10 cellular contexts compared by ENCODE assay signal in the genomic region with DNA sequence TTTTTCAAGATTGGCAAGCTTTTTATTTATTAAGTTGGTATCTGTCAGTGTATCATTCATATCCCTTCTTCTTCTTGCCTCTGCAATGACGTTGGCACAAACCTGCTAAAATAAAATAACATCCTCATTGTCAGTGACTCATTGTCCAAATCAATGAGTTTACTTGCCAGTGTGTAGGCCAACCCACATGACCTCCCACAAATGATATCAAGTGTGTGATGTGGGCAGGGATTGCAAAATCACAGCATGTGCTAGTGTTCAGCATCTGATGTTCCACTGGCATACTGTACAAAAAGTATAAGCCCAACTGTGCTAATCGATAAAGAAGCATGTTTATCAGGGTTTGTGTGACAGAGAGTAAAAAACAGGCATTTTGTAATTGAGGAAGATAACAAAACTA. TPM values are rescaled to one million over a fixed set of nuclear protein-coding genes. Genes with fewer than 3 reads are reported as not detected.
DNase-seq lines count a peak whose midpoint lies in the region; ATAC-seq and TF ChIP-seq lines count a peak whose summit lies in the region.
"Had no signal": no experiment of that assay in that cellular context is flagged by ENCODE, and none has a peak within 500 bp of the region (broad histone marks: within the 10 kb centered on the region; RNA-seq: fewer than 3 reads in every experiment).

No MANE protein-coding gene starts in this region.

- H2AFZ ChIP-seq in mammary epithelial cell (ENCODE audit: low read depth, low read length): no peak overlapping the region
- H2AFZ ChIP-seq in mesenchymal stem cell (ENCODE audit: low read depth, low read length): no peak overlapping the region
- no peak overlapping the region for H2AFZ ChIP-seq in hepatocyte

- BruUV-seq in mammary epithelial cell (replicated peaks; lab: Mats Ljungman, UMichigan): no TSS peak

- H3K27me3 ChIP-seq in CD8-positive, alpha-beta T cell (ENCODE audit: insufficient read depth, low read length): no peaks in the 10 kb centered on the region
- H3K27me3 ChIP-seq in mammary epithelial cell (ENCODE audit: insufficient read depth, low read length): no peaks in the 10 kb centered on the region
- H3K27me3 ChIP-seq in mesenchymal stem cell (ENCODE audit: control insufficient read depth in 1 of 2, insufficient read depth in 1 of 2, low read length in 2 of 2): no peaks in the 10 kb centered on the region
- no peaks in the 10 kb centered on the region for H3K27me3 ChIP-seq in hepatocyte

- no peak overlapping the region for H3K18ac ChIP-seq in mesenchymal stem cell (ENCODE audit: low read depth in 1 of 2, low read length in 2 of 2)

- TF ChIP-seq CTCF in CD8-positive, alpha-beta T cell (IDR thresholded peaks at IDR 0.05): no peak
- TF ChIP-seq CTCF in mammary epithelial cell (conservative IDR thresholded peaks at IDR 0.05 in 1 of 2, IDR thresholded peaks at IDR 0.05 in 1 of 2; ENCODE audit: extremely low read depth in 1 of 2, insufficient read depth in 1 of 2, low read depth in 1 of 2, low read length in 2 of 2) (no peak), hepatocyte (IDR thresholded peaks at IDR 0.05; ENCODE audit: poor library complexity) (no peak)

- H3K79me2 ChIP-seq in mammary epithelial cell (ENCODE audit: insufficient read depth, low read length) (peaks cover 49% of the 10 kb centered on the region), hepatocyte (no peaks in the 10 kb centered on the region)

- no peaks in the 10 kb centered on the region for H3K9me2 ChIP-seq in hepatocyte (replicated peaks; ENCODE audit: insufficient read depth)

- H2AK5ac ChIP-seq in mesenchymal stem cell (ENCODE audit: low read length, severe bottlenecking): no peak overlapping the region

- no peak overlapping the region for H3K27ac Mint-ChIP-seq in CD8-positive, alpha-beta T cell
- no peak overlapping the region for H3K27ac Mint-ChIP-seq in T-helper 2 cell treated with Interferon-gamma antibody and Interleukin-4, amounts not matched to agents 5 μg/mL and 100 μg/mL, for 36 hours
- H3K27ac Mint-ChIP-seq: activated naive CD8-positive, alpha-beta T cell had no signal

- no peak overlapping the region for H2BK15ac ChIP-seq in mesenchymal stem cell (ENCODE audit: low read depth, poor library complexity, severe bottlenecking)

- no peak overlapping the region for H2BK120ac ChIP-seq in mesenchymal stem cell (ENCODE audit: low read depth, low read length)

- in situ Hi-C loops in mammary epithelial cell (cut with MboI; ENCODE audit: low sequenced_read_pairs in 2 of 2): no loop called here

- no peaks in the 10 kb centered on the region for H3K36me3 Mint-ChIP-seq in CD8-positive, alpha-beta T cell
- H3K36me3 Mint-ChIP-seq in T-helper 2 cell treated with Interferon-gamma antibody and Interleukin-4, amounts not matched to agents 5 μg/mL and 100 μg/mL, for 36 hours (ENCODE audit: low read depth): no peaks in the 10 kb centered on the region
- H3K36me3 Mint-ChIP-seq: activated naive CD8-positive, alpha-beta T cell had no signal

- no peak overlapping the region for H4K8ac ChIP-seq in mesenchymal stem cell (ENCODE audit: low read length)

- H3K36me3 ChIP-seq in CD8-positive, alpha-beta T cell (ENCODE audit: insufficient read depth, low read length): no peaks in the 10 kb centered on the region
- peaks cover 1% of the 10 kb centered on the region for H3K36me3 ChIP-seq in mammary epithelial cell (ENCODE audit: insufficient read depth, low read length)
- no peaks in the 10 kb centered on the region for H3K36me3 ChIP-seq in mesenchymal stem cell (ENCODE audit: control insufficient read depth in 1 of 2, insufficient read depth in 2 of 2, low read depth in 1 of 2, low read length in 2 of 2)
- H3K36me3 ChIP-seq in hepatocyte (replicated peaks; ENCODE audit: insufficient read depth, low read depth): no peaks in the 10 kb centered on the region

- intact Hi-C loops in CD8-positive, alpha-beta T cell (cut with DNase I, micrococcal nuclease): no loop called here
- intact Hi-C loops in mammary epithelial cell (cut with micrococcal nuclease): no loop called here

- DNase-seq in CD8-positive, alpha-beta T cell: peak in 1 of 7 experiments; percentile 18
- DNase-seq in LHCN-M2 (ENCODE audit: low read depth) (peak; percentile 81), mammary epithelial cell (peak; percentile 90), mesenchymal stem cell (peak; percentile 38), hepatocyte (ENCODE audit: low spot score) (no peak), cerebellum (ENCODE audit: low spot score) (no peak), NCI-H524 (lab: John Stamatoyannopoulos, UW) (no peak)
- no peak for DNase-seq in T-helper 2 cell treated with Interferon-gamma antibody and Interleukin-4, amounts not matched to agents 5 μg/mL and 100 μg/mL, for 36 hours (ENCODE audit: low spot score)

- H2BK12ac ChIP-seq in mesenchymal stem cell (ENCODE audit: low read length in 2 of 2): no peak overlapping the region

- POLR2A ChIA-PET in CD8-positive, alpha-beta T cell (lab: Charles Lee): no interaction called here

- H3K4me1 Mint-ChIP-seq in CD8-positive, alpha-beta T cell (ENCODE audit: low read depth): no peaks in the 10 kb centered on the region
- H3K4me1 Mint-ChIP-seq in T-helper 2 cell treated with Interferon-gamma antibody and Interleukin-4, amounts not matched to agents 5 μg/mL and 100 μg/mL, for 36 hours (ENCODE audit: low read depth): peaks cover 33% of the 10 kb centered on the region

- dilution Hi-C loops in mammary epithelial cell (cut with HindIII; ENCODE audit: low sequenced_read_pairs): loop anchor here (10.0 kb wide), 1 partner anchor 57 kb away; no protein-coding TSS in a partner anchor

- no peak overlapping the region for H3K27ac ChIP-seq in CD8-positive, alpha-beta T cell (ENCODE audit: low read depth, low read length)
- H3K27ac ChIP-seq in mammary epithelial cell (ENCODE audit: insufficient read depth, low read depth, low read length): no peak overlapping the region
- no peak overlapping the region for H3K27ac ChIP-seq in mesenchymal stem cell (ENCODE audit: low read length, poor library complexity, severe bottlenecking)
- no peak overlapping the region for H3K27ac ChIP-seq in hepatocyte

- no peak overlapping the region for H3K9ac ChIP-seq in mammary epithelial cell (ENCODE audit: insufficient read depth, low read length)
- H3K9ac ChIP-seq in mesenchymal stem cell (ENCODE audit: low read length): peak overlapping the region; percentile 6

- H3K4me1 ChIP-seq in CD8-positive, alpha-beta T cell (ENCODE audit: insufficient read depth, low read length): no peaks in the 10 kb centered on the region
- peaks cover 28% of the 10 kb centered on the region for H3K4me1 ChIP-seq in mammary epithelial cell (ENCODE audit: insufficient read depth, low read length)
- peaks cover 3% of the 10 kb centered on the region for H3K4me1 ChIP-seq in mesenchymal stem cell (ENCODE audit: control insufficient read depth, insufficient read depth, low read depth, low read length)
- H3K4me1 ChIP-seq in hepatocyte (ENCODE audit: insufficient read depth): peaks cover 4% of the 10 kb centered on the region

- no peak overlapping the region for H3K14ac ChIP-seq in mesenchymal stem cell (ENCODE audit: low read length in 2 of 2)

- H3K9me3 ChIP-seq in CD8-positive, alpha-beta T cell (ENCODE audit: low read length): no peaks in the 10 kb centered on the region
- no peaks in the 10 kb centered on the region for H3K9me3 ChIP-seq in mammary epithelial cell (replicated peaks; ENCODE audit: insufficient read depth, low read length)
- no peaks in the 10 kb centered on the region for H3K9me3 ChIP-seq in mesenchymal stem cell (ENCODE audit: control insufficient read depth, low read length)
- no peaks in the 10 kb centered on the region for H3K9me3 ChIP-seq in hepatocyte (ENCODE audit: low read depth)

- no peaks in the 10 kb centered on the region for H4K20me1 ChIP-seq in mammary epithelial cell (ENCODE audit: insufficient read depth, low read length)
- H4K20me1 ChIP-seq in hepatocyte (ENCODE audit: insufficient read depth, poor library complexity, severe bottlenecking): no peaks in the 10 kb centered on the region

- H3K4me3 Mint-ChIP-seq in CD8-positive, alpha-beta T cell: no peak overlapping the region
- H3K4me3 Mint-ChIP-seq in T-helper 2 cell treated with Interferon-gamma antibody and Interleukin-4, amounts not matched to agents 5 μg/mL and 100 μg/mL, for 36 hours: no peak overlapping the region
- H3K4me3 Mint-ChIP-seq: activated naive CD8-positive, alpha-beta T cell had no signal

- H3K27me3 Mint-ChIP-seq in CD8-positive, alpha-beta T cell (ENCODE audit: low read depth): no peaks in the 10 kb centered on the region
- peaks cover 4% of the 10 kb centered on the region for H3K27me3 Mint-ChIP-seq in T-helper 2 cell treated with Interferon-gamma antibody and Interleukin-4, amounts not matched to agents 5 μg/mL and 100 μg/mL, for 36 hours (ENCODE audit: low read depth)
- H3K27me3 Mint-ChIP-seq: activated naive CD8-positive, alpha-beta T cell had no signal

- WGBS in mammary epithelial cell (ENCODE audit: low coverage, missing lambda C conversion rate): 13% methylated on average over 2 of the region's 2 CpGs
- WGBS in mesenchymal stem cell: 20% methylated on average over 1 of the region's 2 CpGs
- WGBS in hepatocyte (ENCODE audit: low lambda C conversion rate, missing lambda C conversion rate): 71% methylated on average over 2 of the region's 2 CpGs

- no peaks in the 10 kb centered on the region for H3K9me3 Mint-ChIP-seq in CD8-positive, alpha-beta T cell
- no peaks in the 10 kb centered on the region for H3K9me3 Mint-ChIP-seq in T-helper 2 cell treated with Interferon-gamma antibody and Interleukin-4, amounts not matched to agents 5 μg/mL and 100 μg/mL, for 36 hours

- no peak overlapping the region for H3K4ac ChIP-seq in mesenchymal stem cell (ENCODE audit: low read depth in 1 of 2, low read length in 2 of 2)

- CTCF ChIA-PET in CD8-positive, alpha-beta T cell (lab: Charles Lee): no interaction called here
- CTCF ChIA-PET in mammary epithelial cell (lab: Charles Lee; ENCODE audit: low non-redundant PET): no interaction called here

- H2BK5ac ChIP-seq in mesenchymal stem cell (ENCODE audit: low read depth, low read length, poor library complexity, severe bottlenecking): no peak overlapping the region

- no peak overlapping the region for H3K23ac ChIP-seq in mesenchymal stem cell (ENCODE audit: low read length in 2 of 2)

- H3K4me2 ChIP-seq in mammary epithelial cell (ENCODE audit: insufficient read depth, low read depth, low read length) (no peak overlapping the region), mesenchymal stem cell (ENCODE audit: low read length, poor library complexity, severe bottlenecking) (no peak overlapping the region), hepatocyte (no peak overlapping the region)

- no peak overlapping the region for H3K4me3 ChIP-seq in CD8-positive, alpha-beta T cell (ENCODE audit: low read depth, low read length)
- H3K4me3 ChIP-seq in mammary epithelial cell (replicated peaks in 1 of 3; ENCODE audit: insufficient read depth in 1 of 3, low read depth in 2 of 3, low read length in 3 of 3) (no peak overlapping the region), mesenchymal stem cell (ENCODE audit: insufficient read depth in 1 of 2, low read depth in 1 of 2, low read length in 2 of 2) (no peak overlapping the region), hepatocyte (no peak overlapping the region)
- H3K4me3 ChIP-seq: GM12878 had no signal

- ATAC-seq in CD8-positive, alpha-beta T cell: peak; percentile 34
- ATAC-seq: GM12878 had no signal

- H3K79me1 ChIP-seq in mesenchymal stem cell (replicated peaks; ENCODE audit: low read length, poor library complexity, severe bottlenecking): peaks cover 7% of the 10 kb centered on the region

- H4K91ac ChIP-seq in mesenchymal stem cell (ENCODE audit: low read length): no peak overlapping the region

RNA-seq across cellular contexts. Expression of a gene that starts 25.5 kb away (rescaled TPM):
- total RNA-seq in CD8-positive, alpha-beta T cell: 1 to 10 TPM; 3.0 to 3.5 TPM
- 1.5 and 2.3 TPM in 2 replicates for total RNA-seq in LHCN-M2 (2014; rRNA removed)
- polyA plus RNA-seq in LHCN-M2 (2012): 0.18 TPM
- 10 to 100 TPM in 1 of 2 donors, 1 to 10 TPM in 1; 8.3 to 20.0 TPM for total RNA-seq in mammary epithelial cell
- 11.3 TPM for polyA plus RNA-seq in mammary epithelial cell
- 16.2 TPM for polyA minus RNA-seq in mammary epithelial cell
- polyA plus RNA-seq in mesenchymal stem cell (2013, experiment 1 of 2): 4.3 TPM
- polyA plus RNA-seq in mesenchymal stem cell (2013, experiment 2 of 2): 4.1 TPM
- 4.4 and 8.9 TPM in 2 replicates for total RNA-seq in hepatocyte
- 3.2 and 3.3 TPM in 2 replicates for polyA plus RNA-seq in hepatocyte
- total RNA-seq in cerebellum: 0.27 TPM

Comparison
In these comparisons a context has a peak if more than half of its experiments do, and no peak if none do; other contexts are left out.
1. DNase-seq: peak in LHCN-M2 (single experiment), mammary epithelial cell (single experiment) and mesenchymal stem cell (single experiment); none in hepatocyte (single experiment), T-helper 2 cell treated with Interferon-gamma antibody and Interleukin-4, amounts not matched to agents 5 μg/mL and 100 μg/mL, for 36 hours (single experiment), cerebellum (single experiment) and NCI-H524 (0 of 2).